8 cellular contexts compared by ENCODE assay signal in the genomic region with DNA sequence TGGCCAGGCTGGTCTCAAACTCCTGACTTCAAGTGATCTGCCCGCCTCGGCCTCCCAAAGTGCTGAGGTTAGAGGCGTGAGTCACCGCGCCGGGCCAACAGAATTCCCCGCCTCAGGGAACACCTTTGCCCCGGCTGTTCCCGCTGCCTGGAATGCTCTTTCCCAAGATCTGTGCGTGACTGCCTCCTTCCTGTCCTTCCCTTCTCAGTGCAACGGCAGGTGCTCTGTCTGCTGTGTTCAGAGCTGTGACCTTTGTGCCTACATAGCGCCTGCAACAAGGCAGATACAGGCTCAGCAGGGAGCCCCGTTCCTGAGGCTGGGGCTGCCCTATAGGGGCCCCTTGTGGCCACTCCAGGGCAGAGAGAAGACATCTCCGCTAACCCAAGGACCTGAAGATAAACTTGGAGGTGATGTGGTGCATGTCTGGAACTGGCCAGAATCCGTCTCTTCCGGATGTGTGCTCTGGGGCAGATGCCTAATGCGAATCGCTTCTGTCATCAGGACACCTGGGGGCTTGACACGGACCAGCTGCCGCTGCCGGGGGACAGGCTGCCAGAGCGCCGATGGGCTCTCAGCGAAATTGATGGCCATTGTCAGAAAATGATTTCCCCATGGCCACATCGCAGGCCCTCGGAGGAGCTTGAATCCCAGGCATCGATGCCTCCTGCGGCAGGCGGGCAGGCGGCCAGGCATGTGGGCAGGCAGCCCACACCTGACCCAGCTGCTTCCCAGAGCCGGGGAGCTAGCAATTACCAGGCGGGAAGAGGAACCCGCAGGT. TPM values are rescaled to one million over a fixed set of nuclear protein-coding genes. Genes with fewer than 3 reads are reported as not detected.
DNase-seq lines count a peak whose midpoint lies in the region; ATAC-seq lines count a peak whose summit lies in the region.

No MANE protein-coding gene starts in this region.

- H3K27me3 Mint-ChIP-seq in activated naive CD8-positive, alpha-beta T cell treated with anti-CD3 and anti-CD28 coated beads, Interleukin-2, amount 10 ng/mL, durations not matched to agents 7 days and 5 days: peaks cover 2% of the 10 kb centered on the region
- peaks cover 0 to 4% (median 3%) of the 10 kb centered on the region in 3 donors for H3K27me3 Mint-ChIP-seq in immature natural killer cell (ENCODE audit: low read depth in 3 of 3)

- no peaks in the 10 kb centered on the region for H3K9me3 Mint-ChIP-seq in activated naive CD8-positive, alpha-beta T cell treated with anti-CD3 and anti-CD28 coated beads, Interleukin-2, amount 10 ng/mL, durations not matched to agents 7 days and 5 days
- H3K9me3 Mint-ChIP-seq in immature natural killer cell: no peaks in the 10 kb centered on the region

- DNase-seq in CMK (ENCODE audit: low read depth) (peak; percentile 42), HK-2 (ENCODE audit: unreplicated experiment) (peak; percentile 79), NOMO-1 treated with DMSO at 0.1 percent for 48 hours (lab: John Stamatoyannopoulos, UW; ENCODE audit: unreplicated experiment) (peak; percentile 56), immature natural killer cell (peak in 2 of 3 donors; percentile 24 to 28), GM19238 (ENCODE audit: insufficient read length, low spot score) (no peak)
- DNase-seq in activated naive CD8-positive, alpha-beta T cell treated with anti-CD3 and anti-CD28 coated beads, Interleukin-2, amount 10 ng/mL, durations not matched to agents 7 days and 5 days: peak; percentile 52
- peak; percentile 31 for DNase-seq in stimulated activated naive CD8-positive, alpha-beta T cell treated with anti-CD3 and anti-CD28 coated beads, Interleukin-15, Interleukin-2, amounts not matched to agents 100 U/mL and 50 U/mL, for 24 hours

- H3K27ac Mint-ChIP-seq in activated naive CD8-positive, alpha-beta T cell treated with anti-CD3 and anti-CD28 coated beads, Interleukin-2, amount 10 ng/mL, durations not matched to agents 7 days and 5 days: peak overlapping the region; percentile 30
- H3K27ac Mint-ChIP-seq in immature natural killer cell: peak overlapping the region in 3 of 6 donors; percentile 29 to 74 (median 31)

- peak; percentile 69 for ATAC-seq in activated naive CD8-positive, alpha-beta T cell treated with anti-CD3 and anti-CD28 coated beads, Interleukin-2, amount 10 ng/mL, durations not matched to agents 7 days and 5 days (ENCODE audit: low read depth)
- ATAC-seq in stimulated activated naive CD8-positive, alpha-beta T cell treated with anti-CD3 and anti-CD28 coated beads, Interleukin-15, Interleukin-2, amounts not matched to agents 100 U/mL and 50 U/mL, for 24 hours: no peak
- ATAC-seq in HG02763 (IDR thresholded peaks at IDR 0.05; ENCODE audit: unreplicated experiment): no peak

- H3K4me3 Mint-ChIP-seq in activated naive CD8-positive, alpha-beta T cell treated with anti-CD3 and anti-CD28 coated beads, Interleukin-2, amount 10 ng/mL, durations not matched to agents 7 days and 5 days: no peak overlapping the region
- H3K4me3 Mint-ChIP-seq in immature natural killer cell: peak overlapping the region in 4 of 5 donors; percentile 27 to 50 (median 28)

- no peaks in the 10 kb centered on the region for H3K36me3 Mint-ChIP-seq in activated naive CD8-positive, alpha-beta T cell treated with anti-CD3 and anti-CD28 coated beads, Interleukin-2, amount 10 ng/mL, durations not matched to agents 7 days and 5 days
- no peaks in the 10 kb centered on the region for H3K36me3 Mint-ChIP-seq in immature natural killer cell

- POLR2A ChIA-PET in activated naive CD8-positive, alpha-beta T cell treated with anti-CD3 and anti-CD28 coated beads, Interleukin-2, amount 10 ng/mL, durations not matched to agents 7 days and 5 days (lab: Charles Lee): no interaction called here

- peaks cover 31% of the 10 kb centered on the region for H3K4me1 Mint-ChIP-seq in activated naive CD8-positive, alpha-beta T cell treated with anti-CD3 and anti-CD28 coated beads, Interleukin-2, amount 10 ng/mL, durations not matched to agents 7 days and 5 days
- peaks cover 6 to 15% of the 10 kb centered on the region in 2 donors for H3K4me1 Mint-ChIP-seq in immature natural killer cell

RNA-seq across cellular contexts. Expression of a gene that starts 43.5 kb away (rescaled TPM):
- total RNA-seq in activated naive CD8-positive, alpha-beta T cell treated with anti-CD3 and anti-CD28 coated beads, Interleukin-2, amount 10 ng/mL, durations not matched to agents 7 days and 5 days: 10 to 100 TPM; 77.0 to 87.4 TPM
- polyA plus RNA-seq in immature natural killer cell: 1 to 10 TPM in 2 of 3 donors, under 1 TPM in 1; 0.12 to 2.4 (median 1.4) TPM
